12 cellular contexts compared by ENCODE assay signal in the genomic region with DNA sequence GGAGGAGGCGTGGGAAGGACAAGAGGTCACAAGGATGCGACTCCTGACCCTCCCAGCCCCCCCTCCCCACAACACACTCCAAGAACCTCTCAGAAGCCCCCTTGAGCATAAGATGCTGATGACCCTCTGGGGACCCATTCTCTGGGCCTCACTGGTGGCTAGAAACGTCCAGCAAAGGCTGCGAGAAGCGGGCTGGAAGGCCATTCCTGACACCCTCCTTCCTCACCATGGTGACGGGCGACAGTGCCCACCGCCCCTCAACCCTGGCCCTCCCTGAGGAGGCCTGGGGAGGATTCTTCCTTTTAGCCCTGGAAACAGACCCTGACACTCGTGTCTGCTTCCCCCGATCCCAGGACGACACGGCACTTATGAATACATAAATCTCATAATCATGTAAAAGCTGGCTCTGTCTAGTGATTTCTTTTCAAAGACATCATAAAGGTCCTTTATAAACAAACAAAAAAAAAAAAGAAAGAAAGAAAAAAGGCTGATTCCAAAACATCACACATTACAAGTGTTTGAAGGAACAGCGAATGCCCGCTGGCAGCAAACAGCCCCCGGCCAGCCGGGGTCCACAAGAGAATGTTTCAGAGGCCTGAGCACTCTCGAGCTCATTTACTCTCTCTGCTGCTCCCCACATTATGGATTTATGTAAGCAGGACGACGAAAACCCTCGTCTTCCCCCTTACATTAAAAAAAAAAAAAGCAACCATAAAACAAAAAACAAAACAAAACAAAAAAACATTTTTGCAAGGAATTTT. TPM values are rescaled to one million over a fixed set of nuclear protein-coding genes. Genes with fewer than 3 reads are reported as not detected.
DNase-seq lines count a peak whose midpoint lies in the region; ATAC-seq and TF ChIP-seq lines count a peak whose summit lies in the region.
"Had no signal": no experiment of that assay in that cellular context is flagged by ENCODE, and none has a peak within 500 bp of the region (broad histone marks: within the 10 kb centered on the region; RNA-seq: fewer than 3 reads in every experiment).

No MANE protein-coding gene starts in this region.

- H3K9me3 Mint-ChIP-seq in activated T-cell treated with anti-CD3 and anti-CD28 coated beads, Interleukin-2, amount 50 U/mL, for 24 hours: no peaks in the 10 kb centered on the region
- no peaks in the 10 kb centered on the region for H3K9me3 Mint-ChIP-seq in chondrocyte (ENCODE audit: low read depth)
- no peaks in the 10 kb centered on the region for H3K9me3 Mint-ChIP-seq in naive thymus-derived CD8-positive, alpha-beta T cell
- no peaks in the 10 kb centered on the region for H3K9me3 Mint-ChIP-seq in activated T-helper 17 cell treated with anti-CD3 and anti-CD28 coated beads, Interleukin-2, amount 50 U/mL, for 72 hours

- TF ChIP-seq CTCF in chondrocyte (IDR thresholded peaks at IDR 0.05) (no peak), transverse colon (IDR thresholded peaks at IDR 0.05) (no peak)

- no peak overlapping the region for H3K4me3 ChIP-seq in transverse colon

- H3K27me3 ChIP-seq in transverse colon: no peaks in the 10 kb centered on the region

- WGBS in transverse colon (ENCODE audit: low coverage in 1 of 2), 2 donors: 65 to 75% methylated on average over 10 to 20 of the region's 20 CpGs

- in situ Hi-C loops in transverse colon (cut with MboI; ENCODE audit: low pct_ligation_motif_present in 1 of 4, low pct_unique_long_range_greater_than_20kb in 1 of 4, low sequenced_read_pairs in 3 of 4): no loop called here
- in situ Hi-C loops in G401 (cut with HindIII; ENCODE audit: low sequenced_read_pairs): no loop called here

- H3K4me3 Mint-ChIP-seq in activated T-cell treated with anti-CD3 and anti-CD28 coated beads, Interleukin-2, amount 50 U/mL, for 24 hours: no peak overlapping the region
- H3K4me3 Mint-ChIP-seq in chondrocyte (ENCODE audit: unreplicated experiment): no peak overlapping the region
- H3K4me3 Mint-ChIP-seq in naive thymus-derived CD8-positive, alpha-beta T cell: peak overlapping the region in 9 of 10 donors; percentile 1 to 60 (median 37)
- no peak overlapping the region for H3K4me3 Mint-ChIP-seq in activated T-helper 17 cell treated with anti-CD3 and anti-CD28 coated beads, Interleukin-2, amount 50 U/mL, for 72 hours

- no peak for DNase-seq in activated T-cell treated with anti-CD3 and anti-CD28 coated beads, Interleukin-2, amount 50 U/mL, for 24 hours
- DNase-seq in activated T-cell treated with anti-CD3 and anti-CD28 coated beads, Interleukin-2, amount 50 U/mL, for 1 hour: no peak
- DNase-seq in chondrocyte (ENCODE audit: low spot score) (peak; percentile 53), transverse colon (no peak), NOMO-1 treated with DMSO at 0.1 percent for 48 hours (lab: John Stamatoyannopoulos, UW; ENCODE audit: unreplicated experiment) (no peak), G401 (ENCODE audit: low spot score) (no peak)
- DNase-seq in naive thymus-derived CD8-positive, alpha-beta T cell: no peak
- DNase-seq: activated T-cell treated with anti-CD3 and anti-CD28 coated beads, Interleukin-2, amount 50 U/mL, for 48 hours; NCI-H1092 treated with DMSO at 0.1 percent for 48 hours; NCI-H510A treated with DMSO at 0.1 percent for 48 hours had no signal

- no peaks in the 10 kb centered on the region for H3K9me3 ChIP-seq in transverse colon

- no peaks in the 10 kb centered on the region for H3K27me3 Mint-ChIP-seq in activated T-cell treated with anti-CD3 and anti-CD28 coated beads, Interleukin-2, amount 50 U/mL, for 24 hours
- peaks cover 4% of the 10 kb centered on the region for H3K27me3 Mint-ChIP-seq in chondrocyte (ENCODE audit: low read depth)
- H3K27me3 Mint-ChIP-seq in naive thymus-derived CD8-positive, alpha-beta T cell: no peaks in the 10 kb centered on the region
- H3K27me3 Mint-ChIP-seq in activated T-helper 17 cell treated with anti-CD3 and anti-CD28 coated beads, Interleukin-2, amount 50 U/mL, for 72 hours: no peaks in the 10 kb centered on the region

- H3K4me1 ChIP-seq in transverse colon: peaks cover 0 to 36% (median 2%) of the 10 kb centered on the region in 4 donors

- intact Hi-C loops in transverse colon (cut with DNase I; ENCODE audit: low total_unique reads): no loop called here

- no peak for TF ChIP-seq POLR2A in transverse colon (IDR thresholded peaks at IDR 0.05)

- H3K27ac Mint-ChIP-seq in activated T-cell treated with anti-CD3 and anti-CD28 coated beads, Interleukin-2, amount 50 U/mL, for 24 hours: peak overlapping the region; percentile 84
- no peak overlapping the region for H3K27ac Mint-ChIP-seq in chondrocyte (ENCODE audit: unreplicated experiment)
- peak overlapping the region in 8 of 10 donors; percentile 58 to 90 (median 83) for H3K27ac Mint-ChIP-seq in naive thymus-derived CD8-positive, alpha-beta T cell
- no peak overlapping the region for H3K27ac Mint-ChIP-seq in activated T-helper 17 cell treated with anti-CD3 and anti-CD28 coated beads, Interleukin-2, amount 50 U/mL, for 72 hours

- peaks cover 54% of the 10 kb centered on the region for H3K4me1 Mint-ChIP-seq in activated T-cell treated with anti-CD3 and anti-CD28 coated beads, Interleukin-2, amount 50 U/mL, for 24 hours (ENCODE audit: low read depth)
- H3K4me1 Mint-ChIP-seq in chondrocyte (ENCODE audit: low read depth): peaks cover 43% of the 10 kb centered on the region
- peaks cover 0 to 53% (median 50%) of the 10 kb centered on the region in 4 donors for H3K4me1 Mint-ChIP-seq in naive thymus-derived CD8-positive, alpha-beta T cell
- H3K4me1 Mint-ChIP-seq in activated T-helper 17 cell treated with anti-CD3 and anti-CD28 coated beads, Interleukin-2, amount 50 U/mL, for 72 hours: peaks cover 62% of the 10 kb centered on the region

- no peak for ATAC-seq in naive thymus-derived CD8-positive, alpha-beta T cell
- no peak for ATAC-seq in activated T-helper 17 cell treated with anti-CD3 and anti-CD28 coated beads, Interleukin-2, amount 50 U/mL, for 72 hours (replicated peaks)

- H3K36me3 Mint-ChIP-seq in activated T-cell treated with anti-CD3 and anti-CD28 coated beads, Interleukin-2, amount 50 U/mL, for 24 hours (ENCODE audit: low read depth): peaks cover 8% of the 10 kb centered on the region
- H3K36me3 Mint-ChIP-seq in chondrocyte (ENCODE audit: low read depth): no peaks in the 10 kb centered on the region
- peaks cover 0 to 10% (median 6%) of the 10 kb centered on the region in 3 donors for H3K36me3 Mint-ChIP-seq in naive thymus-derived CD8-positive, alpha-beta T cell
- H3K36me3 Mint-ChIP-seq in activated T-helper 17 cell treated with anti-CD3 and anti-CD28 coated beads, Interleukin-2, amount 50 U/mL, for 72 hours (ENCODE audit: low read depth): peaks cover 52% of the 10 kb centered on the region

- H3K27ac ChIP-seq in transverse colon: peak overlapping the region in 3 of 4 donors; percentile 10 to 40 (median 37)
- H3K27ac ChIP-seq: RWPE1 had no signal

- POLR2A ChIA-PET in naive thymus-derived CD8-positive, alpha-beta T cell (lab: Charles Lee): interaction anchor here (0.7 to 1.0 kb wide), 2 partner anchors 13 to 31 kb away, joined by 3 to 4 read pairs; no protein-coding TSS in a partner anchor

- no peak for TF ChIP-seq EP300 in transverse colon (IDR thresholded peaks at IDR 0.05; ENCODE audit: low read depth)

- no peaks in the 10 kb centered on the region for H3K36me3 ChIP-seq in transverse colon

RNA-seq across cellular contexts. Expression of a gene that starts 40.7 kb away (rescaled TPM):
- 3.0 to 5.0 TPM (median 3.3 TPM) in 3 replicates for total RNA-seq in chondrocyte
- 100 to 1,000 TPM; 140 to 141 TPM for total RNA-seq in naive thymus-derived CD8-positive, alpha-beta T cell
- polyA plus RNA-seq in naive thymus-derived CD8-positive, alpha-beta T cell: 10 to 100 TPM; 14.4 to 38.5 (median 20.9) TPM
- 10 to 100 TPM; 10.9 to 29.9 (median 16.6) TPM for total RNA-seq in transverse colon
- total RNA-seq in G401 (2014; rRNA removed; shearing (Covaris generic)): 6.1 and 8.9 TPM in 2 replicates
- 100 to 1,000 TPM in 1 of 2 donors, 10 to 100 TPM in 1; 96.1 to 111 TPM for total RNA-seq in activated T-helper 17 cell treated with anti-CD3 and anti-CD28 coated beads, Interleukin-2, amount 50 U/mL, for 72 hours

Comparison
In these comparisons a context has a peak if more than half of its experiments do, and no peak if none do; other contexts are left out.
1. H3K27ac Mint-ChIP-seq: peak in activated T-cell treated with anti-CD3 and anti-CD28 coated beads, Interleukin-2, amount 50 U/mL, for 24 hours (single experiment) and naive thymus-derived CD8-positive, alpha-beta T cell (8 of 10); none in chondrocyte (single experiment) and activated T-helper 17 cell treated with anti-CD3 and anti-CD28 coated beads, Interleukin-2, amount 50 U/mL, for 72 hours (single experiment).
2. H3K4me3 Mint-ChIP-seq: peak in naive thymus-derived CD8-positive, alpha-beta T cell (9 of 10); none in activated T-cell treated with anti-CD3 and anti-CD28 coated beads, Interleukin-2, amount 50 U/mL, for 24 hours (single experiment), chondrocyte (single experiment) and activated T-helper 17 cell treated with anti-CD3 and anti-CD28 coated beads, Interleukin-2, amount 50 U/mL, for 72 hours (single experiment).